8 cellular contexts compared by ENCODE assay signal in genomic region chr3:99348451-99348850, GRCh38.
"Had no signal": no experiment of that assay in that cellular context is flagged by ENCODE, and none has a peak within 500 bp of the region (broad histone marks: within the 10 kb centered on the region; RNA-seq: fewer than 3 reads in every experiment).

No MANE protein-coding gene starts in this region.

- H2AFZ ChIP-seq: GM23338 had no signal

- H3K4me3 ChIP-seq: GM23338, HAP-1 had no signal

- H3K9me3 ChIP-seq: HAP-1 had no signal

- H3K27ac ChIP-seq: HL-60 had no signal

- H3K4me1 ChIP-seq: HAP-1 had no signal

- H3K4me2 ChIP-seq: GM23338 had no signal

- H3K36me3 ChIP-seq: HAP-1 had no signal

- DNase-seq: HFFc6, KBM-7 had no signal

- FAIRE-seq: H1, H54, HepG2 had no signal
